ENCODE assay signal across 17 cellular contexts in the genomic region with DNA sequence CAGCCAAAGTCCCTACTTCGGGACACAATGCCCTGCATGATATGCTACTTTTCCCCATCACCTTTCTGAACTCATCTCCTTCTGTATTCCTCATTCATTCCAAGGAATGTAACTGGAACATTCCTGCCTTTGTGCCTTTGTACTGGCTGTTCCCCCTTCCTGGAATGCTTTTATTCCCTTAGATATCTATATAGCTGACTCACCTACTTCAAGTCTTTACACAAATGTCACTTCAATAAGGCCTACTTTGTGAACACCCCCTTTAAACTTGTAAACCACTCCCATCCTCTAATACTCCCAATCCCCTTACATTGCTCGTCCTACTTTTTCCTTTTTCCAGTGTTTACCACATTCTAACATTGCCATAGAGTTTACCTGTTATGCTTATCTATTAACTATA. TPM values are rescaled to one million over a fixed set of nuclear protein-coding genes. Genes with fewer than 3 reads are reported as not detected.
A peak's percentile ranks its signal among the peaks of the same experiment; 100 is the strongest.
DNase-seq lines count a peak whose midpoint lies in the region; TF ChIP-seq lines count a peak whose summit lies in the region.
"Had no signal": no experiment of that assay in that cellular context is flagged by ENCODE, and none has a peak within 500 bp of the region (broad histone marks: within the 10 kb centered on the region; RNA-seq: fewer than 3 reads in every experiment).

No MANE protein-coding gene starts in this region.

- H3K27ac Mint-ChIP-seq in CD4-positive, alpha-beta memory T cell = peak overlapping the region in 5 of 7 donors; percentile 8 to 65 (median 52)
- no peak overlapping the region for H3K27ac Mint-ChIP-seq in glutamatergic neuron (ENCODE audit: unreplicated experiment)

- H3K36me3 Mint-ChIP-seq in CD4-positive, alpha-beta memory T cell = peaks cover 40 to 51% of the 10 kb centered on the region in 2 donors
- H3K36me3 Mint-ChIP-seq in glutamatergic neuron (ENCODE audit: unreplicated experiment) = no peaks in the 10 kb centered on the region

- DNase-seq in AG08396 (ENCODE audit: low spot score) (peak; percentile 2), OCI-LY7 (ENCODE audit: low spot score) (no peak), glutamatergic neuron (no peak), NCI-H187 (lab: John Stamatoyannopoulos, UW) (no peak), NCI-H1417 (lab: John Stamatoyannopoulos, UW) (no peak), NCI-H82 (lab: John Stamatoyannopoulos, UW) (no peak)
- no peak for DNase-seq in CD4-positive, alpha-beta memory T cell
- no peak for DNase-seq in stimulated activated CD4-positive, alpha-beta T cell treated with anti-CD3 and anti-CD28 coated beads, Interleukin-4, amount 100 ng/mL, for 1 hour
- DNase-seq: amniotic stem cell; cerebellar nuclear complex; DMS79 treated with DMSO at 0.1 percent for 48 hours; effector CD8-positive, alpha-beta T cell; NCI-H1930; NCI-H446 treated with DMSO at 0.1 percent for 48 hours; testis had no signal

- no peaks in the 10 kb centered on the region for H3K27me3 ChIP-seq in CD4-positive, alpha-beta memory T cell (ENCODE audit: insufficient read depth, low read length)
- H3K27me3 ChIP-seq: spleen, testis had no signal

- H3K4me2 ChIP-seq in OCI-LY7 (ENCODE audit: low read length) = peak overlapping the region; percentile 98

- no peaks in the 10 kb centered on the region for H3K27me3 Mint-ChIP-seq in CD4-positive, alpha-beta memory T cell
- peaks cover 2% of the 10 kb centered on the region for H3K27me3 Mint-ChIP-seq in glutamatergic neuron (ENCODE audit: unreplicated experiment)

- H3K9me2 ChIP-seq in OCI-LY7 (ENCODE audit: insufficient read depth, low read length) = no peaks in the 10 kb centered on the region

- no peaks in the 10 kb centered on the region for H3K9me3 ChIP-seq in CD4-positive, alpha-beta memory T cell (ENCODE audit: control insufficient read depth in 1 of 2, low read length in 2 of 2)
- H3K9me3 ChIP-seq in OCI-LY7 (ENCODE audit: low read length) = no peaks in the 10 kb centered on the region
- H3K9me3 ChIP-seq: spleen, testis had no signal

- H3K27ac ChIP-seq in CD4-positive, alpha-beta memory T cell (ENCODE audit: low read depth, low read length) = no peak overlapping the region
- H3K27ac ChIP-seq in OCI-LY7 (ENCODE audit: low read depth, low read length, poor library complexity, severe bottlenecking) = no peak overlapping the region
- H3K27ac ChIP-seq: spleen, testis had no signal

- H3K4me1 ChIP-seq in CD4-positive, alpha-beta memory T cell (ENCODE audit: insufficient read depth, low read length) = peaks cover 27% of the 10 kb centered on the region
- peaks cover 12% of the 10 kb centered on the region for H3K4me1 ChIP-seq in OCI-LY7 (ENCODE audit: insufficient read depth, low read length, poor library complexity, severe bottlenecking)

- H3K79me2 ChIP-seq in OCI-LY7 (ENCODE audit: insufficient read depth, low read depth, low read length) = peaks cover 28% of the 10 kb centered on the region

- TF ChIP-seq CTCF in OCI-LY7 (conservative IDR thresholded peaks at IDR 0.05; ENCODE audit: low read length) (no peak), glutamatergic neuron (IDR thresholded peaks at IDR 0.05; ENCODE audit: partially characterized antibody, unreplicated experiment) (no peak)

- H3K4me3 ChIP-seq in CD4-positive, alpha-beta memory T cell (ENCODE audit: low read length in 2 of 2) = no peak overlapping the region
- H3K4me3 ChIP-seq in OCI-LY7 (ENCODE audit: low read depth, low read length, poor library complexity, severe bottlenecking) = no peak overlapping the region
- H3K4me3 ChIP-seq: testis had no signal

- CTCF ChIA-PET in CD4-positive, alpha-beta memory T cell (lab: Charles Lee; ENCODE audit: partially characterized antibody) = interaction anchor here (0.5 to 24.2 kb wide), 6 partner anchors 9 to 68 kb away, joined by 3 to 562 read pairs (median 20); partner anchors contain the start of genes AQP3 and AQP7
- CTCF ChIA-PET in OCI-LY7 (lab: Charles Lee; ENCODE audit: unreplicated experiment) = interaction anchor here (0.7 to 3.5 kb wide), 2 partner anchors 19 to 38 kb away, joined by 3 to 28 read pairs; no protein-coding TSS in a partner anchor

- POLR2A ChIA-PET in CD4-positive, alpha-beta memory T cell (lab: Charles Lee; ENCODE audit: partially characterized antibody) = interaction anchor here (3.4 to 4.0 kb wide), 4 partner anchors 11 to 57 kb away, joined by 21 to 77 read pairs (median 58); partner anchors contain the start of gene AQP3
- POLR2A ChIA-PET in OCI-LY7 (lab: Charles Lee) = interaction anchor here (4.0 to 4.4 kb wide), 2 partner anchors 12 to 21 kb away, joined by 28 to 50 read pairs; partner anchors contain the start of gene AQP3

- no peak overlapping the region for H2AFZ ChIP-seq in OCI-LY7 (ENCODE audit: low read length)

- H3K36me3 ChIP-seq in CD4-positive, alpha-beta memory T cell (ENCODE audit: insufficient read depth, low read length) = peaks cover 51% of the 10 kb centered on the region
- peaks cover 58% of the 10 kb centered on the region for H3K36me3 ChIP-seq in OCI-LY7 (ENCODE audit: insufficient read depth, low read length)

- peaks cover 11 to 36% (median 28%) of the 10 kb centered on the region in 4 donors for H3K4me1 Mint-ChIP-seq in CD4-positive, alpha-beta memory T cell
- H3K4me1 Mint-ChIP-seq in glutamatergic neuron (ENCODE audit: low read depth, unreplicated experiment) = peaks cover 5% of the 10 kb centered on the region

- peak overlapping the region in 5 of 8 donors; percentile 13 to 45 (median 24) for H3K4me3 Mint-ChIP-seq in CD4-positive, alpha-beta memory T cell
- peak overlapping the region; percentile 26 for H3K4me3 Mint-ChIP-seq in glutamatergic neuron (ENCODE audit: unreplicated experiment)

- H3K9me3 Mint-ChIP-seq in CD4-positive, alpha-beta memory T cell = no peaks in the 10 kb centered on the region
- H3K9me3 Mint-ChIP-seq in glutamatergic neuron (ENCODE audit: unreplicated experiment) = peaks cover 3% of the 10 kb centered on the region

- intact Hi-C loops in CD4-positive, alpha-beta memory T cell (cut with micrococcal nuclease) = loop anchor here (10.0 kb wide), 1 partner anchor 253 kb away; no protein-coding TSS in a partner anchor
- intact Hi-C loops in OCI-LY7 (cut with micrococcal nuclease; ENCODE audit: unreplicated experiment) = loop anchor here (5.0 kb wide), 1 partner anchor 179 kb away; the partner anchor contains the start of gene NFX1

- no TSS peak for BruUV-seq in OCI-LY7 (replicated peaks; lab: Mats Ljungman, UMichigan)

- H4K20me1 ChIP-seq in OCI-LY7 (ENCODE audit: insufficient read depth, low read length) = no peaks in the 10 kb centered on the region; the same call in 1 of the 2 replicates

RNA-seq across cellular contexts. Expression of gene NOL6, which starts 2.4 kb away (rescaled TPM):
- total RNA-seq in CD4-positive, alpha-beta memory T cell = 10 to 100 TPM; 39.1 to 41.1 TPM
- polyA plus RNA-seq in CD4-positive, alpha-beta memory T cell = 10 to 100 TPM; 11.7 to 28.1 TPM
- 26.4 and 28.8 TPM in 2 replicates for total RNA-seq in OCI-LY7 (2014; rRNA removed; shearing (Covaris generic))
- total RNA-seq in OCI-LY7 (2022) (23.8 and 30.9 TPM in 2 replicates), glutamatergic neuron (ENCODE audit: unreplicated experiment) (25.6 TPM)

RNA-seq across cellular contexts. Expression of gene AQP3, which starts 24.0 kb away (rescaled TPM):
- total RNA-seq in CD4-positive, alpha-beta memory T cell = 100 to 1,000 TPM; 172 TPM
- polyA plus RNA-seq in CD4-positive, alpha-beta memory T cell = 100 to 1,000 TPM; 484 to 562 TPM
- 16.0 TPM in 2 replicates for total RNA-seq in OCI-LY7 (2014; rRNA removed; shearing (Covaris generic))
- 28.5 and 30.6 TPM in 2 replicates for total RNA-seq in OCI-LY7 (2022)
- 2.9 TPM for total RNA-seq in glutamatergic neuron (ENCODE audit: unreplicated experiment)
- polyA plus RNA-seq: neural cell had no signal

RNA-seq across cellular contexts. Expression of gene ANKRD18B, which starts 52.7 kb away (rescaled TPM):
- total RNA-seq in CD4-positive, alpha-beta memory T cell = 1 to 10 TPM; 1.2 to 1.9 TPM
- not detected for polyA plus RNA-seq in CD4-positive, alpha-beta memory T cell
- total RNA-seq in OCI-LY7 (2014; rRNA removed; shearing (Covaris generic)) = not detected in 2 replicates
- total RNA-seq in OCI-LY7 (2022) = not detected in 2 replicates
- total RNA-seq in glutamatergic neuron (ENCODE audit: unreplicated experiment) = 5.0 TPM

Comparison
In these comparisons a context has a peak if more than half of its experiments do, and no peak if none do; other contexts are left out.
1. RNA of gene AQP3, which starts 24.0 kb away (total RNA-seq): 172 TPM in CD4-positive, alpha-beta memory T cell; 16.0 to 30.6 TPM in OCI-LY7 and 2.9 TPM in glutamatergic neuron (single experiment); every median in the first group is over 4 times any median in the second.